Comparison of ENCODE assay signal across 4 cellular contexts in genomic region chr5:107504424-107504823, GRCh38.
"Had no signal": no experiment of that assay in that cellular context is flagged by ENCODE, and none has a peak within 500 bp of the region (broad histone marks: within the 10 kb centered on the region; RNA-seq: fewer than 3 reads in every experiment).

No MANE protein-coding gene starts in this region.

- DNase-seq: H9, HCEC 1CT, IMR-90, KG1 had no signal
